20 cellular contexts compared by ENCODE assay signal in the genomic region with DNA sequence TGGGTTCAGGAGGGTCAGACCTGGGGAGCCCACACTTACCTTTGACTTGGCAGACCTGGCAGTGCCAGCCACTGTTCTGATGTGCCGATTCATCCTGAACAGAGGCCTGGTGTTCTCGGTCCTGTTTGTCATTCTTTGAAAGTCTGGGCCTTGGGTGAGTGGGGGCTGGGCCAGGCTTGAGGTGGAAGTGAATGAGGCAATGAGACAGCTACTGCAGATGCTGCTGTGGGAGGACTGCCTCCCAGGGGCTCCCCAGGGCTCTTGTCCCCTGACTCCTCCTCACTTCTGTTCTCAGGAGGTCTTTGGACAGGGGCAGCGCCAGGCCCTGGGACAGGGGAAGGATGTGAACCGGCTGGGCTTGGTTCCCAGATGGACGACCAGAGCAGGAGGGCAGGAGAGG. TPM values are rescaled to one million over a fixed set of nuclear protein-coding genes. Genes with fewer than 3 reads are reported as not detected.
"Had no signal": no experiment of that assay in that cellular context is flagged by ENCODE, and none has a peak within 500 bp of the region (broad histone marks: within the 10 kb centered on the region; RNA-seq: fewer than 3 reads in every experiment).

No MANE protein-coding gene starts in this region.

- H3K27ac ChIP-seq: epithelial cell of prostate, gastroesophageal sphincter, neural progenitor cell, parathyroid adenoma, thoracic aorta had no signal

- H3K27ac Mint-ChIP-seq: activated B cell treated with CpG ODN at 0.5 μM for 24 hours; activated naive CD4-positive, alpha-beta T cell treated with anti-CD3 and anti-CD28 coated beads, Interleukin-2, amount 10 ng/mL, durations not matched to agents 7 days and 5 days; neural progenitor cell had no signal

- H3K4me1 Mint-ChIP-seq: neural progenitor cell had no signal

- H3K36me3 ChIP-seq: gastroesophageal sphincter, neural progenitor cell, thoracic aorta had no signal

- DNase-seq: activated B cell treated with CpG ODN at 0.5 μM for 24 hours; activated CD8-positive, alpha-beta memory T cell treated with anti-CD3 and anti-CD28 coated beads, Interleukin-2, amount 50 U/mL, for 4 hours; activated naive CD4-positive, alpha-beta T cell treated with anti-CD3 and anti-CD28 coated beads, Interleukin-2, amount 10 ng/mL, durations not matched to agents 7 days and 5 days; caudate nucleus; cortex of kidney; effector memory CD4-positive, alpha-beta T cell; hypothalamus; retina; stimulated activated CD4-positive, alpha-beta T cell treated with anti-CD3 and anti-CD28 coated beads, Interleukin-15, amount 100 ng/mL, for 24 hours; stimulated activated CD4-positive, alpha-beta T cell treated with anti-CD3 and anti-CD28 coated beads, Interleukin-4, amount 100 ng/mL, for 24 hours; stimulated activated naive CD8-positive, alpha-beta T cell treated with anti-CD3 and anti-CD28 coated beads, Interleukin-15, amount 100 ng/mL, for 72 hours; T-helper 1 cell had no signal

- H3K4me1 ChIP-seq: gastroesophageal sphincter, neural progenitor cell, parathyroid adenoma had no signal

- H3K4me3 ChIP-seq: gastroesophageal sphincter, neural progenitor cell, thoracic aorta had no signal

- H3K9me3 Mint-ChIP-seq: stimulated activated naive CD8-positive, alpha-beta T cell treated with anti-CD3 and anti-CD28 coated beads, Interleukin-15, amount 100 ng/mL, for 72 hours had no signal

- H3K4me3 Mint-ChIP-seq: activated B cell treated with CpG ODN at 0.5 μM for 24 hours; activated naive CD4-positive, alpha-beta T cell treated with anti-CD3 and anti-CD28 coated beads, Interleukin-2, amount 10 ng/mL, durations not matched to agents 7 days and 5 days; neural progenitor cell; stimulated activated naive CD8-positive, alpha-beta T cell treated with anti-CD3 and anti-CD28 coated beads, Interleukin-15, amount 100 ng/mL, for 72 hours had no signal

- H3K36me3 Mint-ChIP-seq: activated naive CD4-positive, alpha-beta T cell treated with anti-CD3 and anti-CD28 coated beads, Interleukin-2, amount 10 ng/mL, durations not matched to agents 7 days and 5 days; neural progenitor cell had no signal

- H3K9ac ChIP-seq: neural progenitor cell, parathyroid adenoma had no signal

- H3K27me3 ChIP-seq: neural progenitor cell had no signal

RNA-seq across cellular contexts. Expression of a gene that starts 5.6 kb away (rescaled TPM):
- total RNA-seq: activated B cell treated with CpG ODN at 0.5 μM for 24 hours, gastroesophageal sphincter, lower leg skin, skeletal muscle tissue, thoracic aorta, urinary bladder had no signal

RNA-seq across cellular contexts. Expression of a gene that starts 59.6 kb away (rescaled TPM):
- total RNA-seq: activated B cell treated with CpG ODN at 0.5 μM for 24 hours had no signal
